Comparison of ENCODE assay signal across 19 cellular contexts in the genomic region with DNA sequence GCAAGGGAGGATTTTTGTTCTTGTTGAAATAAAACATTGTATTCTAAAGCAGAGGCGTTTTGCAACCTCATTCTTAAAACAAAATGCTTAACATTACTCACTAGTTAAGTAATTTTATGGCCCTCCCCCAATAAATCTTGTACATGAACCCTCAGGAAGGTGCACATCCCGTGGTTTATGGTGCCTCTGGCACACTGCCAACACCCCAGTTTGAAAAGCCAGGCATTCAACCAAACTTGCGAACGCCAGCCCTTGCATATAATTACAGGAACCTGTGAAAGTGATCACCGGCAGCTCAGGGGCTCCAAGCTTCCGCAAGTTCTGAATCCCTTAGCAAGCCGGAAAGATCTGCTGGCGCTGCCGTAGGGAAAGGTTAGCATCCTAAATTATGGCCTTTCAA.
DNase-seq lines count a peak whose midpoint lies in the region; ATAC-seq and TF ChIP-seq lines count a peak whose summit lies in the region.
"Had no signal": no experiment of that assay in that cellular context is flagged by ENCODE, and none has a peak within 500 bp of the region (broad histone marks: within the 10 kb centered on the region; RNA-seq: fewer than 3 reads in every experiment).

No MANE protein-coding gene starts in this region.

- peak; percentile 4 for DNase-seq in DMS 273 (lab: John Stamatoyannopoulos, UW; ENCODE audit: unreplicated experiment)
- no peak for DNase-seq in DMS 273 treated with DMSO at 0.1 percent for 48 hours (lab: John Stamatoyannopoulos, UW)
- no peak for DNase-seq in RWPE2 (ENCODE audit: low spot score)
- DNase-seq in fibroblast of villous mesenchyme (ENCODE audit: low read depth): peak; percentile 13
- DNase-seq in prostate gland (ENCODE audit: low spot score): peak; percentile 25
- no peak for DNase-seq in T-helper 17 cell
- DNase-seq in T-helper 2 cell: no peak
- DNase-seq: activated CD4-positive, CD25-positive, alpha-beta regulatory T cell treated with anti-CD3 and anti-CD28 coated beads, Interleukin-2, amount 50 U/mL, for 72 hours; activated naive CD4-positive, alpha-beta T cell treated with anti-CD3 and anti-CD28 coated beads, Interleukin-2, amount 10 ng/mL, durations not matched to agents 7 days and 5 days; CD4-positive, CD25-positive, alpha-beta regulatory T cell; central memory CD4-positive, alpha-beta T cell; kidney glomerular epithelial cell; NCI-H510A treated with DMSO at 0.1 percent for 48 hours; stimulated activated CD4-positive, alpha-beta T cell treated with anti-CD3 and anti-CD28 coated beads, Interleukin-2, amount 100 ng/mL, for 24 hours; tibial artery had no signal

- H3K27ac Mint-ChIP-seq in T-helper 17 cell: no peak overlapping the region
- H3K27ac Mint-ChIP-seq: activated naive CD4-positive, alpha-beta T cell treated with anti-CD3 and anti-CD28 coated beads, Interleukin-2, amount 10 ng/mL, durations not matched to agents 7 days and 5 days; CD4-positive, CD25-positive, alpha-beta regulatory T cell; progenitor cell of endocrine pancreas had no signal

- H3K4me1 ChIP-seq in RWPE2 (ENCODE audit: insufficient read depth, poor library complexity, severe bottlenecking): peaks cover 8% of the 10 kb centered on the region
- H3K4me1 ChIP-seq in prostate gland (replicated peaks): no peaks in the 10 kb centered on the region
- H3K4me1 ChIP-seq: Peyer's patch had no signal

- TF ChIP-seq CTCF in RWPE2 (IDR thresholded peaks at IDR 0.05; ENCODE audit: poor library complexity, severe bottlenecking): no peak
- TF ChIP-seq CTCF in fibroblast of villous mesenchyme (IDR thresholded peaks at IDR 0.05; ENCODE audit: insufficient read depth, low read depth, low read length): no peak
- no peak for TF ChIP-seq CTCF in prostate gland (IDR thresholded peaks at IDR 0.05)

- no peaks in the 10 kb centered on the region for H3K27me3 Mint-ChIP-seq in T-helper 17 cell
- H3K27me3 Mint-ChIP-seq: activated naive CD4-positive, alpha-beta T cell treated with anti-CD3 and anti-CD28 coated beads, Interleukin-2, amount 10 ng/mL, durations not matched to agents 7 days and 5 days; CD4-positive, CD25-positive, alpha-beta regulatory T cell; progenitor cell of endocrine pancreas had no signal

- no peak overlapping the region for H3K4me3 ChIP-seq in RWPE2 (ENCODE audit: severe bottlenecking)
- H3K4me3 ChIP-seq in fibroblast of villous mesenchyme (ENCODE audit: low read depth, low read length): no peak overlapping the region
- H3K4me3 ChIP-seq in prostate gland: no peak overlapping the region
- H3K4me3 ChIP-seq: Peyer's patch, tibial artery had no signal

- no peaks in the 10 kb centered on the region for H3K36me3 ChIP-seq in RWPE2 (ENCODE audit: low read depth)
- H3K36me3 ChIP-seq in prostate gland: no peaks in the 10 kb centered on the region
- H3K36me3 ChIP-seq: Peyer's patch, tibial artery had no signal

- H3K4me1 Mint-ChIP-seq in T-helper 17 cell: no peaks in the 10 kb centered on the region
- H3K4me1 Mint-ChIP-seq: activated naive CD4-positive, alpha-beta T cell treated with anti-CD3 and anti-CD28 coated beads, Interleukin-2, amount 10 ng/mL, durations not matched to agents 7 days and 5 days; CD4-positive, CD25-positive, alpha-beta regulatory T cell had no signal

- intact Hi-C loops in prostate gland (cut with DNase I): no loop called here

- 45% methylated on average over 9 of the region's 9 CpGs for WGBS in prostate gland

- H3K27me3 ChIP-seq in RWPE2 (ENCODE audit: insufficient read depth, poor library complexity, severe bottlenecking) (no peaks in the 10 kb centered on the region), prostate gland (replicated peaks; ENCODE audit: insufficient read depth) (no peaks in the 10 kb centered on the region)
- H3K27me3 ChIP-seq: Peyer's patch, tibial artery had no signal

- TF ChIP-seq POLR2A in prostate gland (IDR thresholded peaks at IDR 0.05): no peak

- no peaks in the 10 kb centered on the region for H3K9me3 ChIP-seq in RWPE2 (ENCODE audit: severe bottlenecking)
- no peaks in the 10 kb centered on the region for H3K9me3 ChIP-seq in prostate gland
- no peaks in the 10 kb centered on the region for H3K9me3 ChIP-seq in T-helper 17 cell (ENCODE audit: control insufficient read depth, low read length, poor library complexity, severe bottlenecking)
- H3K9me3 ChIP-seq: Peyer's patch, tibial artery had no signal

- no peaks in the 10 kb centered on the region for H3K36me3 Mint-ChIP-seq in T-helper 17 cell (ENCODE audit: low read depth)
- H3K36me3 Mint-ChIP-seq: activated naive CD4-positive, alpha-beta T cell treated with anti-CD3 and anti-CD28 coated beads, Interleukin-2, amount 10 ng/mL, durations not matched to agents 7 days and 5 days; CD4-positive, CD25-positive, alpha-beta regulatory T cell had no signal

- ATAC-seq in RWPE2 (ENCODE audit: low read depth) (peak; percentile 60), T-helper 17 cell (no peak), GM18873 (IDR thresholded peaks at IDR 0.05; ENCODE audit: low FRiP score, unreplicated experiment) (no peak)

- H3K27ac ChIP-seq in RWPE2 (ENCODE audit: poor library complexity, severe bottlenecking) (no peak overlapping the region), prostate gland (no peak overlapping the region)
- H3K27ac ChIP-seq: 22Rv1, Peyer's patch had no signal

- H3K4me3 Mint-ChIP-seq in T-helper 17 cell: no peak overlapping the region
- H3K4me3 Mint-ChIP-seq: activated naive CD4-positive, alpha-beta T cell treated with anti-CD3 and anti-CD28 coated beads, Interleukin-2, amount 10 ng/mL, durations not matched to agents 7 days and 5 days; CD4-positive, CD25-positive, alpha-beta regulatory T cell had no signal

Comparison
In these comparisons a context has a peak if more than half of its experiments do, and no peak if none do; other contexts are left out.
1. DNase-seq: peak in DMS 273 (single experiment), fibroblast of villous mesenchyme (single experiment) and prostate gland (single experiment); none in DMS 273 treated with DMSO at 0.1 percent for 48 hours (single experiment), RWPE2 (single experiment), T-helper 17 cell (0 of 3) and T-helper 2 cell (0 of 5).